In genomic region chr22:36367479-36367878, GRCh38 we compare ENCODE assay signal across 8 cellular contexts. TPM values are rescaled to one million over a fixed set of nuclear protein-coding genes. Genes with fewer than 3 reads are reported as not detected.
DNase-seq lines count a peak whose midpoint lies in the region; ATAC-seq and TF ChIP-seq lines count a peak whose summit lies in the region.

No MANE protein-coding gene starts in this region.

- ATAC-seq in WTC11 (no peak), heart left ventricle (peak in 3 of 4 donors; percentile 9 to 17 (median 12))

- H3K27ac ChIP-seq in CD4-positive, alpha-beta memory T cell (ENCODE audit: low read depth, low read length) = peak overlapping the region; percentile 91
- H3K27ac ChIP-seq in heart left ventricle = peak overlapping the region; percentile 50 to 99 (median 88)

- TF ChIP-seq CTCF in WTC11 (IDR thresholded peaks at IDR 0.05) (no peak), heart left ventricle (IDR thresholded peaks at IDR 0.05) (no peak), progenitor cell of endocrine pancreas (IDR thresholded peaks at IDR 0.05; ENCODE audit: unreplicated experiment) (no peak), glutamatergic neuron (IDR thresholded peaks at IDR 0.05; ENCODE audit: partially characterized antibody, unreplicated experiment) (no peak)

- no peaks in the 10 kb centered on the region for H3K9me3 ChIP-seq in CD4-positive, alpha-beta memory T cell (ENCODE audit: control insufficient read depth in 1 of 2, low read length in 2 of 2)
- no peaks in the 10 kb centered on the region for H3K9me3 ChIP-seq in heart left ventricle

- H3K4me1 Mint-ChIP-seq in CD4-positive, alpha-beta memory T cell = peaks cover 80 to 100% (median 90%) of the 10 kb centered on the region in 4 donors
- H3K4me1 Mint-ChIP-seq in WTC11 = peaks cover 96% of the 10 kb centered on the region
- peaks cover 82% of the 10 kb centered on the region for H3K4me1 Mint-ChIP-seq in progenitor cell of endocrine pancreas (ENCODE audit: low read depth)
- H3K4me1 Mint-ChIP-seq in glutamatergic neuron (ENCODE audit: low read depth, unreplicated experiment) = peaks cover 42% of the 10 kb centered on the region

- H3K4me3 Mint-ChIP-seq in CD4-positive, alpha-beta memory T cell = peak overlapping the region; percentile 57 to 93 (median 86)
- H3K4me3 Mint-ChIP-seq in WTC11 (no peak overlapping the region; the same call in 1 of the 2 replicates), progenitor cell of endocrine pancreas (ENCODE audit: low read depth) (no peak overlapping the region), glutamatergic neuron (ENCODE audit: unreplicated experiment) (no peak overlapping the region)

- CTCF ChIA-PET in CD4-positive, alpha-beta memory T cell (lab: Charles Lee; ENCODE audit: partially characterized antibody) = interaction anchor here (1.6 to 3.4 kb wide), 2 partner anchors 9 to 103 kb away, joined by 5 to 19 read pairs; no protein-coding TSS in a partner anchor
- CTCF ChIA-PET in WTC11 (lab: Charles Lee) = interaction anchor here (0.5 to 1.5 kb wide), 2 partner anchors 18 to 51 kb away, joined by 3 to 6 read pairs; no protein-coding TSS in a partner anchor

- H3K9me3 Mint-ChIP-seq in CD4-positive, alpha-beta memory T cell = no peaks in the 10 kb centered on the region
- H3K9me3 Mint-ChIP-seq in WTC11 = no peaks in the 10 kb centered on the region
- H3K9me3 Mint-ChIP-seq in progenitor cell of endocrine pancreas (ENCODE audit: low read depth) = no peaks in the 10 kb centered on the region
- peaks cover 6% of the 10 kb centered on the region for H3K9me3 Mint-ChIP-seq in glutamatergic neuron (ENCODE audit: unreplicated experiment)

- POLR2A ChIA-PET in CD4-positive, alpha-beta memory T cell (lab: Charles Lee; ENCODE audit: partially characterized antibody) = interaction anchor here (1.5 to 59.9 kb wide), 4 partner anchors 4 to 84 kb away, joined by 4 to 2535 read pairs (median 1270); partner anchors contain the start of gene MYH9
- POLR2A ChIA-PET in WTC11 (lab: Charles Lee) = interaction anchor here (1.2 to 8.0 kb wide), 2 partner anchors 8 to 19 kb away, joined by 7 to 66 read pairs; partner anchors contain the start of gene MYH9

- H3K27me3 Mint-ChIP-seq in CD4-positive, alpha-beta memory T cell = no peaks in the 10 kb centered on the region
- H3K27me3 Mint-ChIP-seq in WTC11 (ENCODE audit: low read depth) = no peaks in the 10 kb centered on the region
- no peaks in the 10 kb centered on the region for H3K27me3 Mint-ChIP-seq in progenitor cell of endocrine pancreas
- H3K27me3 Mint-ChIP-seq in glutamatergic neuron (ENCODE audit: unreplicated experiment) = peaks cover 7% of the 10 kb centered on the region

- H3K27ac Mint-ChIP-seq in CD4-positive, alpha-beta memory T cell = peak overlapping the region; percentile 92 to 100 (median 97)
- H3K27ac Mint-ChIP-seq in WTC11 (peak overlapping the region; percentile 100), progenitor cell of endocrine pancreas (peak overlapping the region; percentile 87), glutamatergic neuron (ENCODE audit: unreplicated experiment) (no peak overlapping the region)

- H3K27me3 ChIP-seq in CD4-positive, alpha-beta memory T cell (ENCODE audit: insufficient read depth, low read length) = no peaks in the 10 kb centered on the region
- no peaks in the 10 kb centered on the region for H3K27me3 ChIP-seq in heart left ventricle

- 11 to 25% (median 20%) methylated on average over 7 of the region's 7 CpGs for WGBS in heart left ventricle, 4 donors

- intact Hi-C loops in CD4-positive, alpha-beta memory T cell (cut with micrococcal nuclease) = loop anchor here (5.0 kb wide), 1 partner anchor 35 kb away; no protein-coding TSS in a partner anchor
- intact Hi-C loops in heart left ventricle (cut with DNase I) = loop anchor here in 8 of 10 donors (5.0 kb wide), 3 partner anchors 35 to 100 kb away; no protein-coding TSS in a partner anchor

- peaks cover 100% of the 10 kb centered on the region for H3K4me1 ChIP-seq in CD4-positive, alpha-beta memory T cell (ENCODE audit: insufficient read depth, low read length)
- peaks cover 36 to 100% (median 100%) of the 10 kb centered on the region in 12 donors for H3K4me1 ChIP-seq in heart left ventricle

- no peak for DNase-seq in CD4-positive, alpha-beta memory T cell
- DNase-seq in WTC11 (ENCODE audit: low spot score) (no peak), heart left ventricle (peak in 2 of 5 donors; percentile 47 to 65), progenitor cell of endocrine pancreas (ENCODE audit: low spot score, unreplicated experiment) (no peak), NCI-H82 treated with DMSO at 0.1 percent for 48 hours (lab: John Stamatoyannopoulos, UW; ENCODE audit: unreplicated experiment) (no peak), glutamatergic neuron (no peak), DMS53 (lab: John Stamatoyannopoulos, UW) (no peak), SIG-M5 (lab: John Stamatoyannopoulos, UW) (no peak)

- peak overlapping the region in 1 of 2 donors; percentile 57 for H3K4me3 ChIP-seq in CD4-positive, alpha-beta memory T cell (ENCODE audit: low read length in 2 of 2)
- peak overlapping the region in 9 of 12 donors; percentile 2 to 37 (median 15) for H3K4me3 ChIP-seq in heart left ventricle

- H3K36me3 Mint-ChIP-seq in CD4-positive, alpha-beta memory T cell = peaks cover 28 to 57% of the 10 kb centered on the region in 2 donors
- H3K36me3 Mint-ChIP-seq in WTC11 (peaks cover 5% of the 10 kb centered on the region), progenitor cell of endocrine pancreas (ENCODE audit: insufficient read depth) (no peaks in the 10 kb centered on the region), glutamatergic neuron (ENCODE audit: unreplicated experiment) (no peaks in the 10 kb centered on the region)

- no peak for TF ChIP-seq POLR2A in heart left ventricle (IDR thresholded peaks at IDR 0.05)

- peaks cover 9% of the 10 kb centered on the region for H3K36me3 ChIP-seq in CD4-positive, alpha-beta memory T cell (ENCODE audit: insufficient read depth, low read length)
- peaks cover 0 to 41% (median 10%) of the 10 kb centered on the region in 9 donors for H3K36me3 ChIP-seq in heart left ventricle

TF ChIP-seq in WTC11, 78 proteins besides CTCF, POLR2A, EP300 and RAD21 (continues in another document):
- TF ChIP-seq RORB (CRISPR knock-in tag; IDR thresholded peaks at IDR 0.05) = no peak
- no peak for TF ChIP-seq ZSCAN18 (CRISPR knock-in tag; IDR thresholded peaks at IDR 0.05)
- TF ChIP-seq ZNF317 (CRISPR knock-in tag; IDR thresholded peaks at IDR 0.05; ENCODE audit: borderline replicate concordance, low read depth) = no peak
- TF ChIP-seq ZNF281 (CRISPR knock-in tag; IDR thresholded peaks at IDR 0.05) = no peak
- TF ChIP-seq ZMAT4 (CRISPR knock-in tag; IDR thresholded peaks at IDR 0.05) = no peak
- TF ChIP-seq JAZF1 (CRISPR knock-in tag; IDR thresholded peaks at IDR 0.05) = no peak
- TF ChIP-seq GABPB1 (CRISPR knock-in tag; IDR thresholded peaks at IDR 0.05) = no peak
- TF ChIP-seq NR1H2 (CRISPR knock-in tag; IDR thresholded peaks at IDR 0.05) = no peak

RNA-seq across cellular contexts. Expression of gene MYH9, which starts 20.3 kb away (rescaled TPM):
- 100 to 1,000 TPM; 717 to 734 TPM for total RNA-seq in CD4-positive, alpha-beta memory T cell
- 100 to 1,000 TPM in 1 of 2 donors, 10 to 100 TPM in 1; 17.3 to 476 TPM for polyA plus RNA-seq in CD4-positive, alpha-beta memory T cell
- total RNA-seq in WTC11 (2021) (272 to 288 TPM (median 277 TPM) in 3 replicates), heart left ventricle (100 to 1,000 TPM; 126 to 482 (median 238) TPM), progenitor cell of endocrine pancreas (299 and 306 TPM in 2 replicates), glutamatergic neuron (ENCODE audit: unreplicated experiment) (122 TPM)
- 100 to 1,000 TPM; 109 to 407 TPM for polyA plus RNA-seq in heart left ventricle

Comparison
In these comparisons a context has a peak if more than half of its experiments do, and no peak if none do; other contexts are left out.
1. H3K4me3 Mint-ChIP-seq: peak in CD4-positive, alpha-beta memory T cell (8 of 8); none in WTC11 (single experiment), progenitor cell of endocrine pancreas (single experiment) and glutamatergic neuron (single experiment).